Comparison of ENCODE assay signal across 11 cellular contexts in genomic region chr10:11272915-11273389, GRCh38.
A peak's percentile ranks its signal among the peaks of the same experiment; 100 is the strongest.
DNase-seq lines count a peak whose midpoint lies in the region; ATAC-seq, FAIRE-seq and TF ChIP-seq lines count a peak whose summit lies in the region.
"Had no signal": no experiment of that assay in that cellular context is flagged by ENCODE, and none has a peak within 500 bp of the region (broad histone marks: within the 10 kb centered on the region; RNA-seq: fewer than 3 reads in every experiment).

No MANE protein-coding gene starts in this region.

- TF ChIP-seq POLR2A in body of pancreas (IDR thresholded peaks at IDR 0.05) (no peak), gastroesophageal sphincter (IDR thresholded peaks at IDR 0.05) (no peak)

- no peak overlapping the region for H3K27ac Mint-ChIP-seq in progenitor cell of endocrine pancreas

- no CpG with 5 or more reads among the region's 15 CpGs for WGBS in neuronal stem cell (ENCODE audit: extremely low coverage in 2 of 2, insufficient read length in 2 of 2, insufficient replicate concordance in 1 of 2), 2 donors
- 79 to 84% methylated on average over 12 to 15 of the region's 15 CpGs for WGBS in body of pancreas, 2 donors
- 92% methylated on average over 4 of the region's 15 CpGs for WGBS in gastroesophageal sphincter (ENCODE audit: low coverage in 1 of 2), 2 donors

- no peak overlapping the region for H3K27ac ChIP-seq in neuronal stem cell (replicated peaks; ENCODE audit: low read length)
- no peak overlapping the region for H3K27ac ChIP-seq in ascending aorta
- no peak overlapping the region for H3K27ac ChIP-seq in body of pancreas
- H3K27ac ChIP-seq in gastroesophageal sphincter, result no peak overlapping the region
- H3K27ac ChIP-seq: esophagus muscularis mucosa, lower lobe of right lung had no signal

- H3K4me1 Mint-ChIP-seq in progenitor cell of endocrine pancreas (ENCODE audit: low read depth), result peaks cover 1% of the 10 kb centered on the region

- H3K36me3 Mint-ChIP-seq in progenitor cell of endocrine pancreas (ENCODE audit: insufficient read depth), result no peaks in the 10 kb centered on the region

- H3K14ac ChIP-seq in neuronal stem cell (ENCODE audit: low read length), result no peak overlapping the region

- H3K23ac ChIP-seq in neuronal stem cell (ENCODE audit: low read depth, low read length, poor library complexity), result peak overlapping the region; percentile 21

- H3K4me3 Mint-ChIP-seq in progenitor cell of endocrine pancreas (ENCODE audit: low read depth), result no peak overlapping the region

- no peak overlapping the region for H3K9ac ChIP-seq in neuronal stem cell (ENCODE audit: low read depth, low read length, poor library complexity)

- H4K8ac ChIP-seq in neuronal stem cell (ENCODE audit: low read depth, low read length), result peak overlapping the region; percentile 7

- peaks cover 4 to 9% of the 10 kb centered on the region in 2 donors for H3K4me1 ChIP-seq in neuronal stem cell (ENCODE audit: control insufficient read depth in 2 of 2, insufficient read depth in 1 of 2, low read depth in 1 of 2, low read length in 2 of 2)
- H3K4me1 ChIP-seq in ascending aorta, result peaks cover 0 to 4% of the 10 kb centered on the region in 2 donors
- H3K4me1 ChIP-seq in body of pancreas, result peaks cover 5% of the 10 kb centered on the region
- peaks cover 0 to 32% (median 2%) of the 10 kb centered on the region in 3 donors for H3K4me1 ChIP-seq in gastroesophageal sphincter

- H3K4me3 ChIP-seq in neuronal stem cell (ENCODE audit: low read length in 2 of 2), result no peak overlapping the region
- H3K4me3 ChIP-seq in ascending aorta, result no peak overlapping the region
- H3K4me3 ChIP-seq in body of pancreas, result no peak overlapping the region
- no peak overlapping the region for H3K4me3 ChIP-seq in gastroesophageal sphincter
- H3K4me3 ChIP-seq: esophagus muscularis mucosa, lower lobe of right lung had no signal

- peak; percentile 93 for FAIRE-seq in GM18507 (lab: Jason Lieb, UNC)

- DNase-seq in GM18507 (ENCODE audit: extremely low spot score, insufficient read length, low read depth) (no peak), neuronal stem cell (ENCODE audit: low spot score) (no peak), ascending aorta (ENCODE audit: low spot score in 2 of 2) (no peak), progenitor cell of endocrine pancreas (ENCODE audit: low spot score, unreplicated experiment) (no peak), body of pancreas (no peak)
- DNase-seq: lower lobe of right lung had no signal

- H2AFZ ChIP-seq in neuronal stem cell (ENCODE audit: low read length), result no peak overlapping the region

- H2BK120ac ChIP-seq in neuronal stem cell (ENCODE audit: low read depth, low read length), result no peak overlapping the region

- no peak overlapping the region for H3K18ac ChIP-seq in neuronal stem cell (ENCODE audit: low read length)

- ATAC-seq in GM21367 (IDR thresholded peaks at IDR 0.05; ENCODE audit: unreplicated experiment) (peak; percentile 50), HG03442 (IDR thresholded peaks at IDR 0.05; ENCODE audit: unreplicated experiment) (peak; percentile 65), body of pancreas (no peak), gastroesophageal sphincter (no peak)
- ATAC-seq: SK-N-SH treated with all-trans-retinoic acid at 6 μM for 48 hours had no signal

- H3K9me3 ChIP-seq in neuronal stem cell (replicated peaks in 1 of 2; ENCODE audit: control insufficient read depth in 2 of 2, insufficient read depth in 1 of 2, low read depth in 1 of 2, low read length in 2 of 2) (no peaks in the 10 kb centered on the region), ascending aorta (no peaks in the 10 kb centered on the region), body of pancreas (no peaks in the 10 kb centered on the region), gastroesophageal sphincter (no peaks in the 10 kb centered on the region)
- H3K9me3 ChIP-seq: esophagus muscularis mucosa, lower lobe of right lung had no signal

- no peak overlapping the region for H2BK15ac ChIP-seq in neuronal stem cell (ENCODE audit: low read length)

- peaks cover 2 to 9% of the 10 kb centered on the region in 2 donors for H3K36me3 ChIP-seq in neuronal stem cell (replicated peaks in 1 of 2; ENCODE audit: control insufficient read depth in 2 of 2, insufficient read depth in 2 of 2, low read length in 2 of 2)
- peaks cover 13 to 39% of the 10 kb centered on the region in 2 donors for H3K36me3 ChIP-seq in ascending aorta
- no peaks in the 10 kb centered on the region for H3K36me3 ChIP-seq in body of pancreas (replicated peaks in 1 of 2; ENCODE audit: insufficient read depth in 1 of 2, low read depth in 2 of 2)
- peaks cover 0 to 71% of the 10 kb centered on the region in 2 donors for H3K36me3 ChIP-seq in gastroesophageal sphincter

- TF ChIP-seq EP300 in gastroesophageal sphincter (IDR thresholded peaks at IDR 0.05), result no peak

- no peaks in the 10 kb centered on the region for H3K9me3 Mint-ChIP-seq in progenitor cell of endocrine pancreas (ENCODE audit: low read depth)

- no peak overlapping the region for H2AK5ac ChIP-seq in neuronal stem cell (ENCODE audit: low read depth, low read length)

- H3K4ac ChIP-seq in neuronal stem cell (ENCODE audit: low read length), result no peak overlapping the region

- H2BK12ac ChIP-seq in neuronal stem cell (ENCODE audit: low read length), result no peak overlapping the region

- H4K91ac ChIP-seq in neuronal stem cell (ENCODE audit: low read depth, low read length, poor library complexity), result no peak overlapping the region

- TF ChIP-seq CTCF in ascending aorta (IDR thresholded peaks at IDR 0.05) (no peak), progenitor cell of endocrine pancreas (IDR thresholded peaks at IDR 0.05; ENCODE audit: unreplicated experiment) (no peak), body of pancreas (IDR thresholded peaks at IDR 0.05) (no peak), gastroesophageal sphincter (IDR thresholded peaks at IDR 0.05) (no peak)

- no peaks in the 10 kb centered on the region for H3K79me1 ChIP-seq in neuronal stem cell (ENCODE audit: low read depth, low read length)

- intact Hi-C loops in ascending aorta (cut with DNase I), result loop anchor here (10.0 kb wide), 1 partner anchor 1668 kb away; no protein-coding TSS in a partner anchor
- intact Hi-C loops in body of pancreas (cut with DNase I), result no loop called here

- H2BK5ac ChIP-seq in neuronal stem cell (ENCODE audit: low read length), result no peak overlapping the region

- no peak overlapping the region for H3K4me2 ChIP-seq in neuronal stem cell (ENCODE audit: insufficient read depth, low read length, poor library complexity, severe bottlenecking)

- H3K27me3 Mint-ChIP-seq in progenitor cell of endocrine pancreas, result peaks cover 49% of the 10 kb centered on the region

- H3K27me3 ChIP-seq in neuronal stem cell (ENCODE audit: control insufficient read depth in 3 of 3, insufficient read depth in 3 of 3, low read depth in 1 of 3, low read length in 3 of 3), result no peaks in the 10 kb centered on the region
- no peaks in the 10 kb centered on the region for H3K27me3 ChIP-seq in ascending aorta
- peaks cover 0 to 4% of the 10 kb centered on the region in 2 donors for H3K27me3 ChIP-seq in body of pancreas
- no peaks in the 10 kb centered on the region for H3K27me3 ChIP-seq in gastroesophageal sphincter
- H3K27me3 ChIP-seq: esophagus muscularis mucosa had no signal

Comparison
In these comparisons a context has a peak if more than half of its experiments do, and no peak if none do; other contexts are left out.
1. ATAC-seq: peak in GM21367 (single experiment) and HG03442 (single experiment); none in body of pancreas (single experiment) and gastroesophageal sphincter (single experiment).